ENCODE assay signal across 16 cellular contexts in the genomic region with DNA sequence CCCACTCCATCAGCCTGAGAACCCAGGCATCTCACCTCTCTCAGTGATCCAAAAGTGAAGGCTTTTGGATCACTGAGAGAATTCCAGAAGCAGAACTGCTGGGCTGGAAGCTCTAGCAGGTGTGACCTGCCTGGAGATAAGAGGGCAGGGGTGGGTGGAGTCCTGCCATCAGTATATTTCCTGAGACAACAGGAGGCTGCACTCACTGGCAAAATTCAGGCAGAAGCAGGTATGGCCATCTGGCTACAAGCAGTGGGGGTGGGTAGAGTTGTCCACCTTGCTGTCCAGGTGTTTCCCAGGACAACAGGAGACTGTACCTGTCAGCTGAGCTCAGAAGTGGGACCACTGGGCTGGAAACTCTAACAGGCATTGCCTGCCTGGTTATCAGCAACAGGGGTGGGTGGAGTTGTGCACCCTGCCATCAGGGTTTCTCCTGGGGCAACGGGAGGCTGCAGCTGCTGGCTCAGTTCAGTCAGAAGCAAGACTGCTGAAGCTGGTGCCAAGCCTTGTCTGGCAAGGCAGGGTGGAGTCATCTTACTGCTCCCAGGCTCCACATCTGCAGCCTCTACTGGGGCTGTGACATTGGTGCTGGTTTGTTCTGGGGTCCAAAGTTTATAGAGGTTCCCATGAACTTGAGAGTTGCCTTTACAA. TPM values are rescaled to one million over a fixed set of nuclear protein-coding genes. Genes with fewer than 3 reads are reported as not detected.
DNase-seq lines count a peak whose midpoint lies in the region; ATAC-seq and TF ChIP-seq lines count a peak whose summit lies in the region.
"Had no signal": no experiment of that assay in that cellular context is flagged by ENCODE, and none has a peak within 500 bp of the region (broad histone marks: within the 10 kb centered on the region; RNA-seq: fewer than 3 reads in every experiment).

No MANE protein-coding gene starts in this region.

- no peaks in the 10 kb centered on the region for H3K36me3 Mint-ChIP-seq in natural killer cell treated with Interleukin-12 subunit alpha and Interleukin-12 subunit beta and Interleukin-15 and Interleukin-18, amount 100 ng/mL, for 72 hours
- no peaks in the 10 kb centered on the region for H3K36me3 Mint-ChIP-seq in natural killer cell
- no peaks in the 10 kb centered on the region for H3K36me3 Mint-ChIP-seq in endodermal cell (ENCODE audit: low read depth)

- H3K9me3 Mint-ChIP-seq in natural killer cell treated with Interleukin-12 subunit alpha and Interleukin-12 subunit beta and Interleukin-15 and Interleukin-18, amount 100 ng/mL, for 72 hours, result no peaks in the 10 kb centered on the region
- H3K9me3 Mint-ChIP-seq in natural killer cell, result no peaks in the 10 kb centered on the region
- H3K9me3 Mint-ChIP-seq in endodermal cell, result no peaks in the 10 kb centered on the region

- no peak for DNase-seq in natural killer cell treated with Interleukin-12 subunit alpha and Interleukin-12 subunit beta and Interleukin-15 and Interleukin-18, amount 100 ng/mL, for 72 hours (ENCODE audit: low spot score)
- DNase-seq in natural killer cell, result no peak
- peak; percentile 45 for DNase-seq in NCI-H2196 (lab: John Stamatoyannopoulos, UW; ENCODE audit: unreplicated experiment)
- peak; percentile 49 for DNase-seq in endodermal cell
- DNase-seq in central memory CD4-positive, alpha-beta T cell, result no peak
- no peak for DNase-seq in AG08396 (ENCODE audit: low spot score)
- no peak for DNase-seq in globus pallidus (ENCODE audit: low spot score)
- no peak for DNase-seq in esophagus muscularis mucosa (ENCODE audit: extremely low spot score)
- DNase-seq: AML-193, NCI-H1048, NCI-H2029 had no signal

- H3K9ac ChIP-seq in endodermal cell (ENCODE audit: extremely low read depth, low read length, poor library complexity, severe bottlenecking), result no peak overlapping the region

- H3K4me3 ChIP-seq in endodermal cell (ENCODE audit: low read length), result no peak overlapping the region
- H3K4me3 ChIP-seq in esophagus muscularis mucosa, result no peak overlapping the region
- H3K4me3 ChIP-seq: A549, K562 had no signal

- no peak for TF ChIP-seq POLR2A in esophagus muscularis mucosa (IDR thresholded peaks at IDR 0.05; ENCODE audit: low read depth)

- ATAC-seq in natural killer cell treated with Interleukin-12 subunit alpha and Interleukin-12 subunit beta and Interleukin-15 and Interleukin-18, amount 100 ng/mL, for 72 hours, result peak; percentile 52 to 56
- no peak for ATAC-seq in natural killer cell
- ATAC-seq: A549, K562 had no signal

- H3K27me3 Mint-ChIP-seq in natural killer cell treated with Interleukin-12 subunit alpha and Interleukin-12 subunit beta and Interleukin-15 and Interleukin-18, amount 100 ng/mL, for 72 hours, result peaks cover 32 to 44% of the 10 kb centered on the region in 2 donors
- H3K27me3 Mint-ChIP-seq in natural killer cell (ENCODE audit: low read depth in 2 of 2), result peaks cover 10 to 12% of the 10 kb centered on the region in 2 donors
- H3K27me3 Mint-ChIP-seq in endodermal cell (ENCODE audit: insufficient read depth), result peaks cover 8% of the 10 kb centered on the region

- no peak overlapping the region for H3K27ac Mint-ChIP-seq in natural killer cell treated with Interleukin-12 subunit alpha and Interleukin-12 subunit beta and Interleukin-15 and Interleukin-18, amount 100 ng/mL, for 72 hours
- H3K27ac Mint-ChIP-seq in natural killer cell, result no peak overlapping the region
- no peak overlapping the region for H3K27ac Mint-ChIP-seq in endodermal cell

- H3K4me1 Mint-ChIP-seq in natural killer cell treated with Interleukin-12 subunit alpha and Interleukin-12 subunit beta and Interleukin-15 and Interleukin-18, amount 100 ng/mL, for 72 hours (ENCODE audit: low read depth in 2 of 2), result no peaks in the 10 kb centered on the region
- no peaks in the 10 kb centered on the region for H3K4me1 Mint-ChIP-seq in natural killer cell
- no peaks in the 10 kb centered on the region for H3K4me1 Mint-ChIP-seq in endodermal cell

- 72% methylated on average over 1 of the region's 1 CpG; no CpG with 5 or more reads in 1 of the 2 experiments for whole genome bisulfite sequencing in endodermal cell (ENCODE audit: insufficient coverage in 1 of 2, insufficient read length in 1 of 2), 2 experiments
- no CpG with 5 or more reads among the region's 1 CpG for WGBS in esophagus muscularis mucosa

- H3K4me1 ChIP-seq in endodermal cell (ENCODE audit: control insufficient read depth, insufficient read depth, low read length) (peaks cover 7% of the 10 kb centered on the region), esophagus muscularis mucosa (no peaks in the 10 kb centered on the region)
- H3K4me1 ChIP-seq: A549 had no signal

- H3K27ac ChIP-seq in endodermal cell (ENCODE audit: low read depth, low read length) (no peak overlapping the region), esophagus muscularis mucosa (replicated peaks in 1 of 4) (no peak overlapping the region)
- H3K27ac ChIP-seq: A549, HL-60 had no signal

- H3K36me3 ChIP-seq in endodermal cell (ENCODE audit: control insufficient read depth, insufficient read depth, low read length) (no peaks in the 10 kb centered on the region), esophagus muscularis mucosa (no peaks in the 10 kb centered on the region)

- no peaks in the 10 kb centered on the region for H3K27me3 ChIP-seq in endodermal cell (ENCODE audit: control insufficient read depth, insufficient read depth, low read length, poor library complexity, severe bottlenecking)
- peaks cover 0 to 4% (median 0%) of the 10 kb centered on the region in 4 donors for H3K27me3 ChIP-seq in esophagus muscularis mucosa

- H3K9me3 ChIP-seq in endodermal cell (ENCODE audit: control insufficient read depth, low read length) (no peaks in the 10 kb centered on the region), esophagus muscularis mucosa (no peaks in the 10 kb centered on the region)

- H3K4me3 Mint-ChIP-seq in natural killer cell treated with Interleukin-12 subunit alpha and Interleukin-12 subunit beta and Interleukin-15 and Interleukin-18, amount 100 ng/mL, for 72 hours, result no peak overlapping the region
- H3K4me3 Mint-ChIP-seq in natural killer cell, result no peak overlapping the region
- H3K4me3 Mint-ChIP-seq in endodermal cell, result no peak overlapping the region

- TF ChIP-seq CTCF in natural killer cell (IDR thresholded peaks at IDR 0.05) (no peak), endodermal cell (conservative IDR thresholded peaks at IDR 0.05) (no peak), esophagus muscularis mucosa (IDR thresholded peaks at IDR 0.05) (no peak)

- TF ChIP-seq EP300 in esophagus muscularis mucosa (IDR thresholded peaks at IDR 0.05), result no peak

- intact Hi-C loops in natural killer cell (cut with micrococcal nuclease) (no loop called here), esophagus muscularis mucosa (cut with DNase I) (no loop called here)

RNA-seq across cellular contexts. Expression of a gene that starts 47.2 kb away (rescaled TPM):
- total RNA-seq in natural killer cell treated with Interleukin-12 subunit alpha and Interleukin-12 subunit beta and Interleukin-15 and Interleukin-18, amount 100 ng/mL, for 72 hours, result not detected
- total RNA-seq in natural killer cell (under 1 TPM in 1 of 3 donors, not detected in 2; 0.56 TPM), endodermal cell (under 1 TPM; 0.42 to 0.86 TPM), esophagus muscularis mucosa (1 to 10 TPM in 3 of 4 donors, under 1 TPM in 1; 0.83 to 3.0 (median 1.5) TPM)
- polyA plus RNA-seq in endodermal cell (2013, experiment 1 of 2), result not detected
- polyA plus RNA-seq in endodermal cell (2013, experiment 2 of 2), result not detected
- total RNA-seq: Daoy, RPMI7951 had no signal
- polyA plus RNA-seq: K562 had no signal

Comparison
In these comparisons a context has a peak if more than half of its experiments do, and no peak if none do; other contexts are left out.
1. ATAC-seq: peak in natural killer cell treated with Interleukin-12 subunit alpha and Interleukin-12 subunit beta and Interleukin-15 and Interleukin-18, amount 100 ng/mL, for 72 hours (2 of 2); none in natural killer cell (0 of 3).
2. DNase-seq: peak in NCI-H2196 (single experiment) and endodermal cell (single experiment); none in natural killer cell treated with Interleukin-12 subunit alpha and Interleukin-12 subunit beta and Interleukin-15 and Interleukin-18, amount 100 ng/mL, for 72 hours (single experiment), natural killer cell (single experiment), central memory CD4-positive, alpha-beta T cell (single experiment), AG08396 (single experiment), globus pallidus (single experiment) and esophagus muscularis mucosa (single experiment).